8 cellular contexts compared by ENCODE assay signal in the genomic region with DNA sequence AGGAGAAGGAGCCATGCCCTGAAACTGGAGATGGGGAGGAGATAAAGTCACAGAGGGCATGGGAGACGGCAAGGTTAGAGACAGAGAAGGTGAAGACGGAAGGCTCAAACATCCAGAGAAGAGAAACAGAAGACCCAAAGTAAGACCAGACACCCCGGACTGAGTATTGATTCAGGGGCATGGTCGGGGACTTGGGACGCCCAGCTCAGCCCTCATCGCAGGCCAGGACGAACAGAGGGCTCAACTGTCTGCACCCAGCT. TPM values are rescaled to one million over a fixed set of nuclear protein-coding genes. Genes with fewer than 3 reads are reported as not detected.
DNase-seq lines count a peak whose midpoint lies in the region; ATAC-seq, FAIRE-seq and TF ChIP-seq lines count a peak whose summit lies in the region.

No MANE protein-coding gene starts in this region.

- no TSS peak for BruUV-seq in OCI-LY7 (replicated peaks; lab: Mats Ljungman, UMichigan)

- no peak for TF ChIP-seq POLR2A in H54 (IDR thresholded peaks at IDR 0.05; ENCODE audit: low read depth, low read length)

- H3K4me3 ChIP-seq in OCI-LY7 (ENCODE audit: low read depth, low read length, poor library complexity, severe bottlenecking) (peak overlapping the region; percentile 94), fibroblast of mammary gland (ENCODE audit: control insufficient read depth, low read depth, low read length) (peak overlapping the region; percentile 93), rectal smooth muscle tissue (ENCODE audit: low read length) (peak overlapping the region; percentile 91)

- intact Hi-C loops in OCI-LY7 (cut with micrococcal nuclease; ENCODE audit: unreplicated experiment): loop anchor here (1.0 to 5.0 kb wide), 3 partner anchors 101 to 337 kb away; no protein-coding TSS in a partner anchor

- H2AFZ ChIP-seq in OCI-LY7 (ENCODE audit: low read length): no peak overlapping the region

- DNase-seq in EL: peak; percentile 36
- no peak for DNase-seq in OCI-LY7 (ENCODE audit: low spot score)
- DNase-seq in fibroblast of mammary gland (ENCODE audit: low read depth): no peak
- DNase-seq in NCI-H748 (lab: John Stamatoyannopoulos, UW; ENCODE audit: unreplicated experiment): no peak
- DNase-seq in H54 (ENCODE audit: insufficient read length, low spot score): no peak

- H3K9me2 ChIP-seq in OCI-LY7 (ENCODE audit: insufficient read depth, low read length): no peaks in the 10 kb centered on the region

- H3K9me3 ChIP-seq in OCI-LY7 (ENCODE audit: low read length): no peaks in the 10 kb centered on the region

- TF ChIP-seq CTCF in OCI-LY7 (conservative IDR thresholded peaks at IDR 0.05; ENCODE audit: low read length): no peak
- no peak for TF ChIP-seq CTCF in fibroblast of mammary gland (conservative IDR thresholded peaks at IDR 0.05; ENCODE audit: control insufficient read depth, insufficient read depth, low read depth, low read length)

- H4K20me1 ChIP-seq in OCI-LY7 (ENCODE audit: insufficient read depth, low read length): peaks cover 10% of the 10 kb centered on the region; the same call in 1 of the 2 replicates

- H3K4me1 ChIP-seq in OCI-LY7 (ENCODE audit: insufficient read depth, low read length, poor library complexity, severe bottlenecking) (peaks cover 50% of the 10 kb centered on the region), rectal smooth muscle tissue (ENCODE audit: control insufficient read depth, insufficient read depth, low read length) (peaks cover 14% of the 10 kb centered on the region)

- CTCF ChIA-PET in OCI-LY7 (lab: Charles Lee; ENCODE audit: unreplicated experiment): interaction anchor here (0.7 to 1.5 kb wide), 3 partner anchors 9 to 110 kb away, joined by 3 to 4 read pairs (median 4); no protein-coding TSS in a partner anchor

- H3K9ac ChIP-seq in rectal smooth muscle tissue (ENCODE audit: low read length): peak overlapping the region; percentile 69

- H3K36me3 ChIP-seq in OCI-LY7 (ENCODE audit: insufficient read depth, low read length): peaks cover 25% of the 10 kb centered on the region; the same call in 1 of the 2 replicates
- no peaks in the 10 kb centered on the region for H3K36me3 ChIP-seq in rectal smooth muscle tissue (ENCODE audit: control insufficient read depth, insufficient read depth, low read length)

- H3K27ac ChIP-seq in OCI-LY7 (ENCODE audit: low read depth, low read length, poor library complexity, severe bottlenecking) (peak overlapping the region; percentile 70), rectal smooth muscle tissue (ENCODE audit: low read depth, low read length) (peak overlapping the region; percentile 64)

- H3K79me2 ChIP-seq in OCI-LY7 (ENCODE audit: insufficient read depth, low read depth, low read length): peaks cover 55% of the 10 kb centered on the region

- POLR2A ChIA-PET in OCI-LY7 (lab: Charles Lee): interaction anchor here (1.0 to 3.5 kb wide), 5 partner anchors 20 to 191 kb away, joined by 3 to 16 read pairs (median 3); no protein-coding TSS in a partner anchor

- H3K27me3 ChIP-seq in rectal smooth muscle tissue (ENCODE audit: control insufficient read depth, insufficient read depth, low read length): no peaks in the 10 kb centered on the region

- ATAC-seq in HG02798 (IDR thresholded peaks at IDR 0.05; ENCODE audit: poor library complexity, unreplicated experiment): no peak
- ATAC-seq in GM21619 (IDR thresholded peaks at IDR 0.05; ENCODE audit: unreplicated experiment): no peak

- FAIRE-seq in H54 (lab: Jason Lieb, UNC): no peak

- peak overlapping the region; percentile 95 for H3K4me2 ChIP-seq in OCI-LY7 (ENCODE audit: low read length)

RNA-seq across cellular contexts. Expression of a gene that starts 1.1 kb away (rescaled TPM):
- 22.7 and 36.3 TPM in 2 replicates for total RNA-seq in OCI-LY7 (2014; rRNA removed; shearing (Covaris generic))
- total RNA-seq in OCI-LY7 (2022): 42.1 and 50.0 TPM in 2 replicates
